ENCODE assay signal across 8 cellular contexts in the genomic region with DNA sequence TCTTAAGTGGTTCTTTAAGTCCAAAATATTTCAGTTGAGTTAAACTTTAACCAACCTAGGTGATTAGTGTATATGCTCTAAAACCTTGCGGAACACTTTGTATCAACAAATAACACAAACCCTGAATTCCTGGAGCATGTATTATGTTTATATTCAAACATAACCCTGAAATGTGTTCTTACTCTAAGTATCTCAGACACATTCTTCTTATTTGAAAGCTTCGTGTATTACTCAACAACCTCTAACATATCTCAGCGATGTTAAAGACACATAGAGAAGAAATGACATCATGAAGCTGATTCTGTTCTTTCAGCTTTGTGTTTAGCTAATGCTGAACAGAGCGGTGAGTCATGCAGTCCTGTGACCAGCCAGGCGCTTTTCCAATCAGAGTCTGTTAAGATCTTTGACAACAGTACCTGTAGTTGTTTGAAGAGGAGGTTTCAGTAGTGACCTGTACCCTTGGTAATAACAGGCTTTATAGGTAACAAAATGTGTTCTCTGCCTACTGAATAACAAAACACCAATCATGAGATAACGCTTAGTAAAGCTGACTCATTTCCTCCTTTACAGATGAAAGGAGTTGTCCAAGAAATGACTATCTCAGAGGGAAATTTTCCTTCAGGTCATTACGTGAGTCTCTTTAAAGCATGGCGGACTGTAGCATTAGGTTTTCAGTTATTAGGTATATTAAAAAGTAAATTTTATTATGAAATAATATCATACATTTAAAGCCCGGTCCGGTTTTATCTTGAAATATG.
DNase-seq lines count a peak whose midpoint lies in the region; ATAC-seq, FAIRE-seq and TF ChIP-seq lines count a peak whose summit lies in the region.

No MANE protein-coding gene starts in this region.

- H3K36me3 ChIP-seq in kidney (ENCODE audit: control insufficient read depth in 1 of 2, insufficient read depth in 2 of 2, low read length in 2 of 2) (no peaks in the 10 kb centered on the region), HAP-1 (replicated peaks) (no peaks in the 10 kb centered on the region)

- no peaks in the 10 kb centered on the region for H3K27me3 Mint-ChIP-seq in MCF 10A (ENCODE audit: insufficient read depth, unreplicated experiment)

- BruUV-seq in MCF 10A (replicated peaks; lab: Mats Ljungman, UMichigan) = TSS peak; percentile 88

- H3K27ac ChIP-seq in kidney (ENCODE audit: low read depth in 2 of 2, low read length in 2 of 2) = peak overlapping the region; percentile 88 to 97

- FAIRE-seq in kidney (lab: Jason Lieb, UNC) = peak; percentile 96

- POLR2A ChIA-PET in MCF 10A (lab: Yijun Ruan, JAX) = interaction anchor here (0.6 to 10.0 kb wide), 48 partner anchors 7 to 918 kb away, joined by 3 to 348 read pairs (median 5); a partner anchor contains a TSS

- H3K4me1 Mint-ChIP-seq in MCF 10A (ENCODE audit: insufficient read depth, unreplicated experiment) = peaks cover 33% of the 10 kb centered on the region

- ATAC-seq in GM19468 (IDR thresholded peaks at IDR 0.05; ENCODE audit: extremely low read depth, unreplicated experiment) = peak; percentile 92
- peak; percentile 89 for ATAC-seq in HG03571 (IDR thresholded peaks at IDR 0.05; ENCODE audit: unreplicated experiment)

- peak overlapping the region in 1 of 2 donors; percentile 26 for H3K4me3 ChIP-seq in kidney (ENCODE audit: low read length in 2 of 2)
- no peak overlapping the region for H3K4me3 ChIP-seq in HAP-1

- peak overlapping the region; percentile 98 for H3K27ac Mint-ChIP-seq in MCF 10A (ENCODE audit: low read depth, unreplicated experiment)

- H3K4me1 ChIP-seq in kidney (ENCODE audit: control insufficient read depth in 1 of 2, insufficient read depth in 1 of 2, low read depth in 1 of 2, low read length in 2 of 2) = peaks cover 10 to 17% of the 10 kb centered on the region in 2 donors
- H3K4me1 ChIP-seq in HAP-1 = no peaks in the 10 kb centered on the region

- no peaks in the 10 kb centered on the region for H3K9me3 ChIP-seq in kidney (ENCODE audit: control insufficient read depth in 1 of 2, low read length in 2 of 2)
- H3K9me3 ChIP-seq in HAP-1 = no peaks in the 10 kb centered on the region

- H3K9ac ChIP-seq in kidney (ENCODE audit: low read length in 2 of 2) = peak overlapping the region in 1 of 2 donors; percentile 47

- TF ChIP-seq CTCF in MCF 10A (IDR thresholded peaks at IDR 0.05; ENCODE audit: unreplicated experiment) (no peak), kidney (IDR thresholded peaks at IDR 0.05; ENCODE audit: borderline replicate concordance, extremely low read depth, insufficient read depth) (no peak)

- no peaks in the 10 kb centered on the region for H3K27me3 ChIP-seq in HAP-1 (ENCODE audit: low read depth)

- no peaks in the 10 kb centered on the region for H3K36me3 Mint-ChIP-seq in MCF 10A (ENCODE audit: insufficient read depth, unreplicated experiment)

- H3K4me3 Mint-ChIP-seq in MCF 10A (ENCODE audit: unreplicated experiment) = peak overlapping the region; percentile 54

- no peaks in the 10 kb centered on the region for H3K9me3 Mint-ChIP-seq in MCF 10A (ENCODE audit: unreplicated experiment)

- in situ Hi-C loops in HAP-1 (cut with MboI; ENCODE audit: low sequenced_read_pairs) = no loop called here

- intact Hi-C loops in MCF 10A (cut with micrococcal nuclease) = loop anchor here (1.0 to 5.0 kb wide), 5 partner anchors 35 to 914 kb away; no protein-coding TSS in a partner anchor
- intact Hi-C loops in kidney (cut with DNase I) = no loop called here

- CTCF ChIA-PET in MCF 10A (lab: Yijun Ruan, JAX) = interaction anchor here (0.6 to 3.1 kb wide), 12 partner anchors 33 to 914 kb away, joined by 3 to 16 read pairs (median 3); no protein-coding TSS in a partner anchor

- DNase-seq in COLO668 (lab: John Stamatoyannopoulos, UW; ENCODE audit: unreplicated experiment) (peak; percentile 56), SW480 (ENCODE audit: low spot score) (peak; percentile 98), MCF 10A (ENCODE audit: unreplicated experiment) (peak; percentile 94), kidney (peak; percentile 89), HAP-1 (ENCODE audit: low spot score in 2 of 2) (no peak)
- DNase-seq in stimulated activated CD4-positive, alpha-beta T cell treated with anti-CD3 and anti-CD28 coated beads, Interleukin-2, amount 100 ng/mL, for 24 hours = peak; percentile 59 to 70

Comparison
In these comparisons a context has a peak if more than half of its experiments do, and no peak if none do; other contexts are left out.
1. DNase-seq: peak in COLO668 (single experiment), SW480 (single experiment), MCF 10A (single experiment), kidney (single experiment) and stimulated activated CD4-positive, alpha-beta T cell treated with anti-CD3 and anti-CD28 coated beads, Interleukin-2, amount 100 ng/mL, for 24 hours (2 of 2); none in HAP-1 (0 of 2).